ENCODE assay signal across 13 cellular contexts in the genomic region with DNA sequence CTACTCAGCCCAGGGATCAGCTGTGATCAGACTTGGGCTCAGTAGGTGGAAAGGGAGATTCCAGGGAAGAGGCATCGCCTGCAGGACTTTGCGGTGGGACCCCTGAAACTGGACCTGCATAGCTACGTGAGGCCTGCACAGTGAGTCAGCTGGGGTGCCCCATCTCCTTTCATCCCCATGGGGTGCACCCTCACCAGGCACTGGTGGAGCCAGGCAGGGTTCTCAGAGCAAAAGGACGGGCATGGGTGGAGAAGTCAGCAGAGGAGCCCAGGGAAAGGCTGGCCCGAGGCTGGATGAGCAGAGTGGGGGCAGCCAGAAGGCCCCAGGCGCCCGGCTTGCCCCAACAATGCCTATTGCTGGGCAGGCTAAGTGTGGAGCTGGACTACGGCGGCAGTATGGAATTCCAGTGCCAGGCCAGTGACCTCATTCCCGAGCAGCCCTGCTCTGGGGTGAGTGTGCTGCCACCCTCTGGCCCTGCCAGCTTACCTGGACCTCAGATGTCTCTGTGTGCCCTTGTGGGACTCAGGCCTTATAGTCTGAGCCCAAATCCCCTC. TPM values are rescaled to one million over a fixed set of nuclear protein-coding genes. Genes with fewer than 3 reads are reported as not detected.
DNase-seq lines count a peak whose midpoint lies in the region; ATAC-seq, FAIRE-seq and TF ChIP-seq lines count a peak whose summit lies in the region.
"Had no signal": no experiment of that assay in that cellular context is flagged by ENCODE, and none has a peak within 500 bp of the region (broad histone marks: within the 10 kb centered on the region; RNA-seq: fewer than 3 reads in every experiment).

No MANE protein-coding gene starts in this region.

- no peak overlapping the region for H3K4me3 ChIP-seq in adrenal gland
- no peak overlapping the region for H3K4me3 ChIP-seq in kidney (ENCODE audit: low read length in 2 of 2)
- H3K4me3 ChIP-seq in HAP-1 = no peak overlapping the region
- H3K4me3 ChIP-seq: SJCRH30, smooth muscle cell had no signal

- no peak overlapping the region for H3K27ac ChIP-seq in adrenal gland
- no peak overlapping the region for H3K27ac ChIP-seq in kidney (ENCODE audit: low read depth in 2 of 2, low read length in 2 of 2)
- H3K27ac ChIP-seq: 22Rv1, SJCRH30 had no signal

- in situ Hi-C loops in HAP-1 (cut with MboI; ENCODE audit: low sequenced_read_pairs) = no loop called here

- no peak for FAIRE-seq in kidney (lab: Jason Lieb, UNC)

- H3K27me3 ChIP-seq in adrenal gland (no peaks in the 10 kb centered on the region), HAP-1 (ENCODE audit: low read depth) (no peaks in the 10 kb centered on the region)
- H3K27me3 ChIP-seq: SJCRH30 had no signal

- peak in 3 of 6 experiments; percentile 27 to 46 (median 30) for TF ChIP-seq CTCF in adrenal gland (IDR thresholded peaks at IDR 0.05)
- peak; percentile 17 for TF ChIP-seq CTCF in kidney (IDR thresholded peaks at IDR 0.05; ENCODE audit: borderline replicate concordance, extremely low read depth, insufficient read depth)

- H3K9me3 ChIP-seq in adrenal gland (replicated peaks in 1 of 3) = no peaks in the 10 kb centered on the region
- H3K9me3 ChIP-seq in kidney (ENCODE audit: control insufficient read depth in 1 of 2, low read length in 2 of 2) = no peaks in the 10 kb centered on the region
- H3K9me3 ChIP-seq in HAP-1 = no peaks in the 10 kb centered on the region
- H3K9me3 ChIP-seq: SJCRH30 had no signal

- WGBS in adrenal gland, 4 donors = 40 to 73% (median 67%) methylated on average over 2 to 10 of the region's 10 CpGs

- H3K36me3 ChIP-seq in adrenal gland (replicated peaks in 1 of 2) (peaks cover 0 to 24% of the 10 kb centered on the region in 2 donors), kidney (ENCODE audit: control insufficient read depth in 1 of 2, insufficient read depth in 2 of 2, low read length in 2 of 2) (peaks cover 6 to 9% of the 10 kb centered on the region in 2 donors), HAP-1 (replicated peaks) (peaks cover 17% of the 10 kb centered on the region)
- H3K36me3 ChIP-seq: SJCRH30 had no signal

- ATAC-seq in sciatic nerve = peak; percentile 56
- ATAC-seq in HG03460 (IDR thresholded peaks at IDR 0.05; ENCODE audit: unreplicated experiment) = no peak

- H3K9ac ChIP-seq in kidney (ENCODE audit: low read length in 2 of 2) = no peak overlapping the region

- H3K4me1 ChIP-seq in adrenal gland (replicated peaks in 1 of 2) (no peaks in the 10 kb centered on the region), kidney (ENCODE audit: control insufficient read depth in 1 of 2, insufficient read depth in 1 of 2, low read depth in 1 of 2, low read length in 2 of 2) (peaks cover 7 to 10% of the 10 kb centered on the region in 2 donors), HAP-1 (no peaks in the 10 kb centered on the region)
- H3K4me1 ChIP-seq: SJCRH30 had no signal

- peak; percentile 16 for DNase-seq in DMS 273 (lab: John Stamatoyannopoulos, UW; ENCODE audit: unreplicated experiment)
- no peak for DNase-seq in DMS 273 treated with DMSO at 0.1 percent for 48 hours (lab: John Stamatoyannopoulos, UW)
- peak; percentile 63 to 79 (median 76) for DNase-seq in adrenal gland
- peak; percentile 77 for DNase-seq in kidney
- DNase-seq in sciatic nerve (ENCODE audit: low spot score) = no peak
- DNase-seq in HAP-1 (ENCODE audit: low spot score in 2 of 2) = no peak
- no peak for DNase-seq in midbrain (lab: John Stamatoyannopoulos, UW)
- DNase-seq: NCI-H187, NCI-H748 treated with DMSO at 0.1 percent for 48 hours had no signal

- intact Hi-C loops in adrenal gland (cut with DNase I) = loop anchor here in 1 of 2 donors (10.0 kb wide), 2 partner anchors 112 to 358 kb away; no protein-coding TSS in a partner anchor
- intact Hi-C loops in kidney (cut with DNase I) = no loop called here
- intact Hi-C loops in sciatic nerve (cut with DNase I) = loop anchor here (10.0 kb wide), 1 partner anchor 368 kb away; no protein-coding TSS in a partner anchor

- TF ChIP-seq POLR2A in adrenal gland (IDR thresholded peaks at IDR 0.05) = no peak

RNA-seq across cellular contexts. Expression of a gene that starts 19.7 kb away (rescaled TPM):
- total RNA-seq in adrenal gland (100 to 1,000 TPM in 6 of 8 donors, 10 to 100 TPM in 2; 83.6 to 150 (median 106) TPM), kidney (90.0 TPM), sciatic nerve (67.6 TPM)
- polyA plus RNA-seq in adrenal gland (100 to 1,000 TPM in 2 of 3 donors, 10 to 100 TPM in 1; 75.8 to 200 (median 165) TPM), kidney (ENCODE audit: insufficient read depth, low read depth, low replicate concordance) (566 TPM)

RNA-seq across cellular contexts. Expression of a gene that starts 21.2 kb away (rescaled TPM):
- total RNA-seq in adrenal gland (10 to 100 TPM; 26.6 to 46.6 (median 42.4) TPM), kidney (34.5 TPM), sciatic nerve (25.0 TPM)
- polyA plus RNA-seq in adrenal gland (10 to 100 TPM; 22.6 to 29.9 (median 22.6) TPM), kidney (ENCODE audit: insufficient read depth, low read depth, low replicate concordance) (20.8 TPM)

RNA-seq across cellular contexts. Expression of a gene that starts 48.1 kb away (rescaled TPM):
- total RNA-seq in adrenal gland (10 to 100 TPM; 23.9 to 47.5 (median 33.9) TPM), kidney (40.0 TPM), sciatic nerve (42.6 TPM)
- polyA plus RNA-seq in adrenal gland (10 to 100 TPM; 14.8 to 38.9 (median 19.1) TPM), kidney (ENCODE audit: insufficient read depth, low read depth, low replicate concordance) (16.7 TPM)

Comparison
In these comparisons a context has a peak if more than half of its experiments do, and no peak if none do; other contexts are left out.
1. DNase-seq: peak in DMS 273 (single experiment), adrenal gland (7 of 7) and kidney (single experiment); none in DMS 273 treated with DMSO at 0.1 percent for 48 hours (single experiment), sciatic nerve (single experiment), HAP-1 (0 of 2) and midbrain (single experiment).